In the genomic region with DNA sequence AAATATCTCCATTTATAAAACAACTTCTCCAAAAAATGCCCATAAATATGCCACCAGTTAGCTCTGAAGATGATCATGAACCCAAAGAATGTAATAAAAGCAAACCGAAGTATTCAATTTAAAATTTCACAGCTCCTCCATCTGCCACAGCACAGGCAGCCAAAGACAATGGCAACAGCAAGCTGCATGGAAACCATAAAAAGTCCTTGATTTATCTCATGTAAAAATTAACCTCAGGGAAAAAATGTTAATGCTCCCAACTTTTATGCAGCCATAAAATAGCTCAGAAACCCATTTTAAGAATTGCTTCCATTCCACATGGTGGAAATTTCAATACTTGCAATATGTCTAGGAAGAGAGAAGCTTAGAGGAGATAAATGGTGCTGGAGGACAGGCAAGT, we compare ENCODE assay signal across 8 cellular contexts.
"Had no signal": no experiment of that assay in that cellular context is flagged by ENCODE, and none has a peak within 500 bp of the region (broad histone marks: within the 10 kb centered on the region; RNA-seq: fewer than 3 reads in every experiment).

No MANE protein-coding gene starts in this region.

- ATAC-seq: HCT116, HepG2 had no signal

- DNase-seq: GM23248, GOT3, H7, HFFc6, Karpas-422, KBM-7 had no signal
